ENCODE assay signal across 1 cellular context in the genomic region with DNA sequence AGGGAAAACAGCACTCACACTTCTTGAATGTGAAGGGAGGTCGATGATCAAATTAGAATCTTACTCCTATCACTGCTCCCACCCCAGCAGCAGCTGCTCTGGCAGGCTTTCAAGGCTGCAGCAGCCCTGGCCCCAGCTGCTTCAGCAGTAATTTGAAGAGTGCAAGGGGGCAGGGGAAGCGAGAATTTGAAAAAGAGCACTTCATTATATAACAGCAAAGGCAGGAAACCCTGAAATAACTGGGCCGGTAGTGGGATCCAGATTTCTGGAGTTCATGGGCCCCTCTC.
TF ChIP-seq lines count a peak whose summit lies in the region.

No MANE protein-coding gene starts in this region.

TF ChIP-seq in HepG2, 621 proteins besides CTCF, POLR2A, EP300 and RAD21 (continued from another document):
- TF ChIP-seq, protein P1, sequence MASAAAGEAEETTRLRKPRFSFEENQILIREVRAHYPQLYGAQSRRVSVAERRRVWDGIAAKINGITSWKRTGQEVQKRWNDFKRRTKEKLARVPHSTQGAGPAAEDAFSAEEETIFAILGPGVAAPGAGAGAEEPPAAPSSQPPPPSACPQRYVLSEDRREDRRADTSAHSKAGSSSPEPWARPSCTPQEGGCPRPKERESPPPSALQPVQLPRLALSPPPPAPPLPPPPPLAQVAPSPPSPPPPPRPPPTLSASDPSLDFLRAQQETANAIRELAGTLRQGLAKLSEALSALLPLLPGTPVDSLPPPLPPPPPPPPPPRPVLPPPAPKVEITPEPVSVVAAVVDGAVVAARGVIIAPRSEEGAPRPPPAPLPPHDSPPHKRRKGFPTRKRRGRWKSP (CRISPR knock-in tag; IDR thresholded peaks at IDR 0.05): no peak
- TF ChIP-seq KLF12 (CRISPR knock-in tag; IDR thresholded peaks at IDR 0.05; ENCODE audit: borderline replicate concordance): no peak
- TF ChIP-seq, protein P2, sequence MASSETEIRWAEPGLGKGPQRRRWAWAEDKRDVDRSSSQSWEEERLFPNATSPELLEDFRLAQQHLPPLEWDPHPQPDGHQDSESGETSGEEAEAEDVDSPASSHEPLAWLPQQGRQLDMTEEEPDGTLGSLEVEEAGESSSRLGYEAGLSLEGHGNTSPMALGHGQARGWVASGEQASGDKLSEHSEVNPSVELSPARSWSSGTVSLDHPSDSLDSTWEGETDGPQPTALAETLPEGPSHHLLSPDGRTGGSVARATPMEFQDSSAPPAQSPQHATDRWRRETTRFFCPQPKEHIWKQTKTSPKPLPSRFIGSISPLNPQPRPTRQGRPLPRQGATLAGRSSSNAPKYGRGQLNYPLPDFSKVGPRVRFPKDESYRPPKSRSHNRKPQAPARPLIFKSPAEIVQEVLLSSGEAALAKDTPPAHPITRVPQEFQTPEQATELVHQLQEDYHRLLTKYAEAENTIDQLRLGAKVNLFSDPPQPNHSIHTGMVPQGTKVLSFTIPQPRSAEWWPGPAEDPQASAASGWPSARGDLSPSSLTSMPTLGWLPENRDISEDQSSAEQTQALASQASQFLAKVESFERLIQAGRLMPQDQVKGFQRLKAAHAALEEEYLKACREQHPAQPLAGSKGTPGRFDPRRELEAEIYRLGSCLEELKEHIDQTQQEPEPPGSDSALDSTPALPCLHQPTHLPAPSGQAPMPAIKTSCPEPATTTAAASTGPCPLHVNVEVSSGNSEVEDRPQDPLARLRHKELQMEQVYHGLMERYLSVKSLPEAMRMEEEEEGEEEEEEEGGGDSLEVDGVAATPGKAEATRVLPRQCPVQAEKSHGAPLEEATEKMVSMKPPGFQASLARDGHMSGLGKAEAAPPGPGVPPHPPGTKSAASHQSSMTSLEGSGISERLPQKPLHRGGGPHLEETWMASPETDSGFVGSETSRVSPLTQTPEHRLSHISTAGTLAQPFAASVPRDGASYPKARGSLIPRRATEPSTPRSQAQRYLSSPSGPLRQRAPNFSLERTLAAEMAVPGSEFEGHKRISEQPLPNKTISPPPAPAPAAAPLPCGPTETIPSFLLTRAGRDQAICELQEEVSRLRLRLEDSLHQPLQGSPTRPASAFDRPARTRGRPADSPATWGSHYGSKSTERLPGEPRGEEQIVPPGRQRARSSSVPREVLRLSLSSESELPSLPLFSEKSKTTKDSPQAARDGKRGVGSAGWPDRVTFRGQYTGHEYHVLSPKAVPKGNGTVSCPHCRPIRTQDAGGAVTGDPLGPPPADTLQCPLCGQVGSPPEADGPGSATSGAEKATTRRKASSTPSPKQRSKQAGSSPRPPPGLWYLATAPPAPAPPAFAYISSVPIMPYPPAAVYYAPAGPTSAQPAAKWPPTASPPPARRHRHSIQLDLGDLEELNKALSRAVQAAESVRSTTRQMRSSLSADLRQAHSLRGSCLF (CRISPR knock-in tag; IDR thresholded peaks at IDR 0.05; ENCODE audit: borderline replicate concordance): no peak
